In the genomic region with DNA sequence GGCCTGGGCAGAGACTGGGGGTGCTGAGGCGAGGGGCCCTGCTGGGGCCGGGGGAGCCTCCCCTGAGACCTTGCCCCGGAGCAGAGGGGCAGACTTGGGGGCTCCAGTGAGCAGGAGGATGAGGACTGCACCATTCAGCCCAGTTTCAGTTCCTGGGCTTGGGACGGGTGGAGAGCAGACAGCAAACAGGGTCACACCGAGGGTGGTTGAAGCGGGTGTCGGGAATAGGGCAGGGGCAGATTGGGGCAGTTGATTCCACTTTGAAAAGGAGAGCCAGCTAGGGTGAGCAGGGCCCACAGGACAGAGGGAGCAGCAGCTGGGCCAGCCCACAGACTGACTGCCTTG, we compare ENCODE assay signal across 11 cellular contexts. TPM values are rescaled to one million over a fixed set of nuclear protein-coding genes. Genes with fewer than 3 reads are reported as not detected.
DNase-seq lines count a peak whose midpoint lies in the region; ATAC-seq and TF ChIP-seq lines count a peak whose summit lies in the region.
"Had no signal": no experiment of that assay in that cellular context is flagged by ENCODE, and none has a peak within 500 bp of the region (broad histone marks: within the 10 kb centered on the region; RNA-seq: fewer than 3 reads in every experiment).

No MANE protein-coding gene starts in this region.

- ATAC-seq in effector memory CD8-positive, alpha-beta T cell (replicated peaks), result no peak

- TF ChIP-seq CTCF in left ventricle myocardium inferior (IDR thresholded peaks at IDR 0.05; ENCODE audit: borderline replicate concordance) (no peak), right atrium auricular region (IDR thresholded peaks at IDR 0.05) (no peak), SU-DHL-6 (IDR thresholded peaks at IDR 0.05; ENCODE audit: insufficient read depth, low read length, poor library complexity, severe bottlenecking) (no peak), transverse colon (IDR thresholded peaks at IDR 0.05) (no peak)

- H3K27me3 ChIP-seq in left ventricle myocardium inferior (ENCODE audit: low read depth) (no peaks in the 10 kb centered on the region), right atrium auricular region (no peaks in the 10 kb centered on the region), SU-DHL-6 (ENCODE audit: low read length) (no peaks in the 10 kb centered on the region), transverse colon (no peaks in the 10 kb centered on the region)

- no peak for TF ChIP-seq EP300 in transverse colon (IDR thresholded peaks at IDR 0.05; ENCODE audit: low read depth)

- no peak overlapping the region for H2AFZ ChIP-seq in SU-DHL-6 (ENCODE audit: low read depth, low read length, severe bottlenecking)

- TF ChIP-seq POLR2A in transverse colon (IDR thresholded peaks at IDR 0.05), result no peak

- H3K36me3 Mint-ChIP-seq in effector memory CD8-positive, alpha-beta T cell (ENCODE audit: insufficient read depth), result peaks cover 87% of the 10 kb centered on the region

- no peaks in the 10 kb centered on the region for H3K27me3 Mint-ChIP-seq in effector memory CD8-positive, alpha-beta T cell

- H3K9ac ChIP-seq in SU-DHL-6 (ENCODE audit: low read length), result peak overlapping the region; percentile 48

- in situ Hi-C loops in transverse colon (cut with MboI; ENCODE audit: low pct_ligation_motif_present in 1 of 4, low pct_unique_long_range_greater_than_20kb in 1 of 4, low sequenced_read_pairs in 3 of 4), result no loop called here

- H3K4me2 ChIP-seq in SU-DHL-6 (ENCODE audit: low read depth, low read length, poor library complexity, severe bottlenecking), result peak overlapping the region; percentile 71

- H3K4me1 Mint-ChIP-seq in effector memory CD8-positive, alpha-beta T cell (ENCODE audit: low read depth in 2 of 2), result peaks cover 54 to 66% of the 10 kb centered on the region in 2 donors

- H3K27ac ChIP-seq in left ventricle myocardium inferior (replicated peaks), result peak overlapping the region; percentile 61
- peak overlapping the region in 1 of 2 donors; percentile 16 for H3K27ac ChIP-seq in right atrium auricular region
- H3K27ac ChIP-seq in SU-DHL-6 (ENCODE audit: low read depth, low read length), result peak overlapping the region; percentile 95
- H3K27ac ChIP-seq in transverse colon, result peak overlapping the region; percentile 39 to 97 (median 92)
- H3K27ac ChIP-seq in caudate nucleus (ENCODE audit: low read depth, low read length), result no peak overlapping the region

- H3K9me2 ChIP-seq in SU-DHL-6 (replicated peaks; ENCODE audit: insufficient read depth, low read length), result no peaks in the 10 kb centered on the region

- DNase-seq in left ventricle myocardium inferior (no peak), right atrium auricular region (ENCODE audit: low spot score) (no peak), transverse colon (no peak), NCI-H2107 (lab: John Stamatoyannopoulos, UW) (no peak), caudate nucleus (lab: John Stamatoyannopoulos, UW) (no peak), NOMO-1 treated with dmso at 0.1 percent for 144 hours (lab: John Stamatoyannopoulos, UW; ENCODE audit: unreplicated experiment) (no peak)
- no peak for DNase-seq in effector memory CD8-positive, alpha-beta T cell
- DNase-seq: HFFc6, NCI-H526 had no signal

- H3K4me3 ChIP-seq in left ventricle myocardium inferior (no peak overlapping the region), right atrium auricular region (no peak overlapping the region), SU-DHL-6 (ENCODE audit: insufficient read depth, low read length, poor library complexity, severe bottlenecking) (no peak overlapping the region), transverse colon (no peak overlapping the region)

- H3K79me2 ChIP-seq in SU-DHL-6 (ENCODE audit: insufficient read depth, low read length), result peaks cover 22% of the 10 kb centered on the region

- 77% methylated on average over 7 of the region's 7 CpGs; no CpG with 5 or more reads in 1 of the 2 donors for WGBS in transverse colon (ENCODE audit: low coverage in 1 of 2), 2 donors

- H3K9me3 Mint-ChIP-seq in effector memory CD8-positive, alpha-beta T cell, result no peaks in the 10 kb centered on the region
- H3K9me3 Mint-ChIP-seq: HFFc6 had no signal

- peak overlapping the region; percentile 90 to 93 for H3K4me3 Mint-ChIP-seq in effector memory CD8-positive, alpha-beta T cell
- H3K4me3 Mint-ChIP-seq: HFFc6 had no signal

- H3F3A ChIP-seq in SU-DHL-6 (ENCODE audit: insufficient read depth), result peaks cover 52% of the 10 kb centered on the region

- H3K4me1 ChIP-seq in left ventricle myocardium inferior, result peaks cover 44% of the 10 kb centered on the region
- H3K4me1 ChIP-seq in right atrium auricular region, result peaks cover 0 to 30% of the 10 kb centered on the region in 2 donors
- H3K4me1 ChIP-seq in transverse colon, result peaks cover 29 to 39% (median 30%) of the 10 kb centered on the region in 4 donors

- no peaks in the 10 kb centered on the region for H3K9me3 ChIP-seq in left ventricle myocardium inferior (replicated peaks)
- H3K9me3 ChIP-seq in right atrium auricular region, result no peaks in the 10 kb centered on the region
- H3K9me3 ChIP-seq in SU-DHL-6 (ENCODE audit: insufficient read depth, low read length), result no peaks in the 10 kb centered on the region
- H3K9me3 ChIP-seq in transverse colon, result no peaks in the 10 kb centered on the region

- H4K20me1 ChIP-seq in SU-DHL-6 (ENCODE audit: low read depth, low read length), result no peaks in the 10 kb centered on the region; the same call in 1 of the 2 replicates

- peak overlapping the region; percentile 76 to 93 for H3K27ac Mint-ChIP-seq in effector memory CD8-positive, alpha-beta T cell
- H3K27ac Mint-ChIP-seq: HFFc6 had no signal

- intact Hi-C loops in left ventricle myocardium inferior (cut with micrococcal nuclease) (no loop called here), transverse colon (cut with DNase I; ENCODE audit: low total_unique reads) (no loop called here)

- H3K36me3 ChIP-seq in left ventricle myocardium inferior (peaks cover 44% of the 10 kb centered on the region), right atrium auricular region (peaks cover 41% of the 10 kb centered on the region), SU-DHL-6 (ENCODE audit: low read length) (no peaks in the 10 kb centered on the region), transverse colon (peaks cover 0 to 35% (median 18%) of the 10 kb centered on the region in 4 donors)

RNA-seq across cellular contexts. Expression of a gene that starts 4.5 kb away (rescaled TPM):
- 15.6 TPM for total RNA-seq in left ventricle myocardium inferior
- total RNA-seq in right atrium auricular region, result 10 to 100 TPM in 1 of 2 donors, 1 to 10 TPM in 1; 9.9 to 14.1 TPM
- 10 to 100 TPM; 21.5 to 40.5 (median 36.4) TPM for total RNA-seq in transverse colon

RNA-seq across cellular contexts. Expression of a gene that starts 15.7 kb away (rescaled TPM):
- total RNA-seq in left ventricle myocardium inferior (2.1 TPM), right atrium auricular region (1 to 10 TPM in 1 of 2 donors, under 1 TPM in 1; 0.90 to 1.1 TPM), transverse colon (1 to 10 TPM in 3 of 4 donors, not detected in 1; 2.1 to 5.0 (median 2.5) TPM)

RNA-seq across cellular contexts. Expression of a gene that starts 21.6 kb away (rescaled TPM):
- not detected for total RNA-seq in left ventricle myocardium inferior
- total RNA-seq in right atrium auricular region, result under 1 TPM in 1 of 2 donors, not detected in 1; 0.43 TPM
- 10 to 100 TPM in 1 of 4 donors, 1 to 10 TPM in 3; 2.6 to 20.1 (median 5.6) TPM for total RNA-seq in transverse colon

RNA-seq across cellular contexts. Expression of a gene that starts 30.5 kb away (rescaled TPM):
- total RNA-seq in left ventricle myocardium inferior (not detected), right atrium auricular region (not detected), transverse colon (not detected)
- total RNA-seq: HFFc6, kidney epithelial cell had no signal

RNA-seq across cellular contexts. Expression of a gene that starts 42.5 kb away (rescaled TPM):
- total RNA-seq in left ventricle myocardium inferior, result 21.8 TPM
- total RNA-seq in right atrium auricular region, result 10 to 100 TPM; 25.0 to 47.2 TPM
- 100 to 1,000 TPM in 1 of 4 donors, 10 to 100 TPM in 3; 10.1 to 201 (median 17.4) TPM for total RNA-seq in transverse colon
